In the genomic region with DNA sequence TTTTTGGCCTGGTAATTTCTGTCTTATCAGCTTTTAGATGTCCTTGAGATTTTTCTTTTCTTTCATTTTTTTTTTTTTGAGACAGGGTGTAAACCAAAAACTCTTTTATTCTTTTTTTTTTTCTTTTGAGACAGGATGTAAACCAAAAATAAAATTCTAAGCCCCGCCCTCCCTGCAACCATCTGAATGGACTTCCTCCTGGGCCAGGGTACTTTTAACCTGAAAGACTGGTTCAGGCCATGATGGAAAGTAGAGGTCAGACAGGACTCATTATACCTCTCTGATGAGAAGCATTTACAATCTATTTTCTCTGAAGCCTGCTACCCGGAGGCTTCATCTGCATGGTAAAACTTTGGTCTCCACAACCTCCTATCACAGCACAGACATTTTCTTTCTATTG, we compare ENCODE assay signal across 28 cellular contexts. TPM values are rescaled to one million over a fixed set of nuclear protein-coding genes. Genes with fewer than 3 reads are reported as not detected.
DNase-seq lines count a peak whose midpoint lies in the region; ATAC-seq, FAIRE-seq and TF ChIP-seq lines count a peak whose summit lies in the region.
"Had no signal": no experiment of that assay in that cellular context is flagged by ENCODE, and none has a peak within 500 bp of the region (broad histone marks: within the 10 kb centered on the region; RNA-seq: fewer than 3 reads in every experiment).

No MANE protein-coding gene starts in this region.

- H3K27me3 ChIP-seq in K562 (ENCODE audit: control insufficient read depth in 2 of 2, insufficient read depth in 2 of 2, low read length in 2 of 2): no peaks in the 10 kb centered on the region; a peak in 1 of 5 replicates
- H3K27me3 ChIP-seq in uterus: no peaks in the 10 kb centered on the region
- no peaks in the 10 kb centered on the region for H3K27me3 ChIP-seq in aorta (ENCODE audit: control insufficient read depth in 1 of 2, insufficient read depth in 2 of 2, low read length in 1 of 2)
- H3K27me3 ChIP-seq: stomach, upper lobe of left lung had no signal

- peak; percentile 47 for ATAC-seq in HG03196 (IDR thresholded peaks at IDR 0.05; ENCODE audit: unreplicated experiment)
- ATAC-seq in K562: no peak
- no peak for ATAC-seq in aorta (ENCODE audit: low FRiP score)
- ATAC-seq in GM18868 (IDR thresholded peaks at IDR 0.05; ENCODE audit: unreplicated experiment): no peak
- ATAC-seq: left colon had no signal

- no TSS peak for BruUV-seq in K562 (replicated peaks; lab: Mats Ljungman, UMichigan)

- TF ChIP-seq RAD21 in K562 (CRISPR knock-in tag; conservative IDR thresholded peaks at IDR 0.05 in 1 of 2, IDR thresholded peaks at IDR 0.05 in 1 of 2): no peak

- TF ChIP-seq EP300 in K562 (IDR thresholded peaks at IDR 0.05; ENCODE audit: low read length): no peak

- H3K4me3 ChIP-seq in K562: no peak overlapping the region
- H3K4me3 ChIP-seq in uterus: no peak overlapping the region
- no peak overlapping the region for H3K4me3 ChIP-seq in aorta (ENCODE audit: low read length in 2 of 2)
- H3K4me3 ChIP-seq: esophagus muscularis mucosa, skin epidermis, stomach, upper lobe of left lung had no signal

- intact Hi-C loops in K562 (cut with micrococcal nuclease) (no loop called here), uterus (cut with DNase I; ENCODE audit: low total_unique reads) (no loop called here), aorta (cut with DNase I) (no loop called here)

- TF ChIP-seq POLR2A in K562 (conservative IDR thresholded peaks at IDR 0.05) (no peak), uterus (IDR thresholded peaks at IDR 0.05) (no peak)

- DNase-seq in DMS53 (lab: John Stamatoyannopoulos, UW) (peak; percentile 38), DMS53 treated with DMSO at 0.1 percent for 48 hours (lab: John Stamatoyannopoulos, UW; ENCODE audit: unreplicated experiment) (no peak), K562 (ENCODE audit: extremely low read depth in 1 of 4, low spot score in 3 of 4) (no peak), uterus (no peak), aorta (no peak), midbrain (lab: John Stamatoyannopoulos, UW) (no peak)
- DNase-seq: activated CD4-positive, alpha-beta T cell treated with anti-CD3 and anti-CD28 coated beads, Interleukin-2, amount 50 U/mL, for 4 hours; activated naive CD4-positive, alpha-beta T cell treated with anti-CD3 and anti-CD28 coated beads for 36 hours; activated T-cell treated with anti-CD3 and anti-CD28 coated beads, Interleukin-2, amount 50 U/mL, for 1 hour; effector CD8-positive, alpha-beta T cell; left colon; NCI-H526; stimulated activated CD4-positive, alpha-beta T cell treated with anti-CD3 and anti-CD28 coated beads, Interleukin-4, amount 100 ng/mL, for 1 hour; stomach; upper lobe of left lung had no signal

- H2AFZ ChIP-seq in K562 (ENCODE audit: low read depth, low read length): no peak overlapping the region

- 7% methylated on average over 2 of the region's 2 CpGs for WGBS in K562 (ENCODE audit: insufficient coverage, low coverage, missing lambda C conversion rate)
- 68 to 72% methylated on average over 2 of the region's 2 CpGs for WGBS in aorta, 2 donors

- FAIRE-seq in K562 (lab: Jason Lieb, UNC): no peak
- FAIRE-seq: D721Med, HTR-8/SVneo had no signal

- H3K27ac ChIP-seq in K562 (ENCODE audit: extremely low read depth, low read depth, low read length) (no peak overlapping the region), uterus (peak overlapping the region; percentile 15 to 67), aorta (ENCODE audit: low read depth in 1 of 2, low read length in 2 of 2) (no peak overlapping the region)
- H3K27ac ChIP-seq: 22Rv1, esophagus muscularis mucosa, skin epidermis, stomach, upper lobe of left lung had no signal

- H3K9me1 ChIP-seq in K562 (ENCODE audit: control insufficient read depth, insufficient read depth, low read length): no peaks in the 10 kb centered on the region

- no peak overlapping the region for H3K4me2 ChIP-seq in K562 (ENCODE audit: insufficient read depth, low read length)

- in situ Hi-C loops in K562 (cut with MboI): no loop called here

- no peaks in the 10 kb centered on the region for H3K36me3 ChIP-seq in K562 (ENCODE audit: control insufficient read depth, insufficient read depth, low read length)
- no peaks in the 10 kb centered on the region for H3K36me3 ChIP-seq in uterus
- H3K36me3 ChIP-seq in aorta (ENCODE audit: control insufficient read depth in 1 of 2, insufficient read depth in 2 of 2, low read length in 1 of 2): no peaks in the 10 kb centered on the region
- H3K36me3 ChIP-seq: esophagus muscularis mucosa, stomach, upper lobe of left lung had no signal

- H4K20me1 ChIP-seq in K562 (replicated peaks; ENCODE audit: control insufficient read depth, insufficient read depth, low read length): no peaks in the 10 kb centered on the region; the same call in 1 of the 2 replicates

- CTCF ChIA-PET in K562 (lab: Yijun Ruan, JAX; ENCODE audit: low intra/inter-chr PET ratio): no interaction called here

- no peak overlapping the region for H3K9ac ChIP-seq in K562 (ENCODE audit: insufficient read depth in 1 of 2, low read depth in 2 of 2, low read length in 2 of 2)

- no peaks in the 10 kb centered on the region for H3K9me3 ChIP-seq in K562 (replicated peaks; ENCODE audit: control insufficient read depth, insufficient read depth, low read depth, low read length)
- H3K9me3 ChIP-seq in uterus: no peaks in the 10 kb centered on the region
- H3K9me3 ChIP-seq in aorta (ENCODE audit: control insufficient read depth, low read length): peaks cover 2% of the 10 kb centered on the region
- H3K9me3 ChIP-seq: esophagus muscularis mucosa, stomach, upper lobe of left lung had no signal

- POLR2A ChIA-PET in K562 (lab: Yijun Ruan, JAX): no interaction called here

- TF ChIP-seq CTCF in K562 (IDR thresholded peaks at IDR 0.05 in 2 of 3, conservative IDR thresholded peaks at IDR 0.05 in 1 of 3; ENCODE audit: insufficient read depth in 2 of 3, low read depth in 1 of 3, low read length in 3 of 3) (no peak), uterus (IDR thresholded peaks at IDR 0.05) (no peak)

- H3K4me1 ChIP-seq in K562 (replicated peaks in 1 of 2; ENCODE audit: control insufficient read depth in 2 of 2, insufficient read depth in 2 of 2, low read length in 2 of 2): no peaks in the 10 kb centered on the region
- no peaks in the 10 kb centered on the region for H3K4me1 ChIP-seq in uterus
- H3K4me1 ChIP-seq in aorta (ENCODE audit: control insufficient read depth in 1 of 2, insufficient read depth in 2 of 2, low read length in 2 of 2): no peaks in the 10 kb centered on the region
- H3K4me1 ChIP-seq: esophagus muscularis mucosa, upper lobe of left lung had no signal

- H3K79me2 ChIP-seq in K562 (ENCODE audit: control insufficient read depth, insufficient read depth, low read length): no peaks in the 10 kb centered on the region

TF ChIP-seq in K562, 482 proteins besides CTCF, POLR2A, EP300 and RAD21 (continues in another document):
- TF ChIP-seq CBFA2T2 (conservative IDR thresholded peaks at IDR 0.05): no peak
- no peak for TF ChIP-seq RNF219 (CRISPR knock-in tag; IDR thresholded peaks at IDR 0.05)

RNA-seq across cellular contexts. Expression of gene TCL1B, which starts 33.5 kb away (rescaled TPM):
- not detected in 2 replicates for total RNA-seq in K562 (2011; cell fraction: chromatin; rRNA removed; ENCODE audit: low replicate concordance)
- not detected in 2 replicates for total RNA-seq in K562 (2011; cell fraction: nucleolus; rRNA removed)
- total RNA-seq in K562 (2011; cell fraction: nucleoplasm; rRNA removed): 0.53 TPM in 1 of 2 replicates, not detected in the other
- total RNA-seq in K562 (2014; rRNA removed) (not detected in 2 replicates), K562 (2014; rRNA removed; fragmentation: Illumina TruSeq; extraction: Trizol) (not detected in 2 replicates), K562 (2015; rRNA removed; fragmentation: Illumina TruSeq; extraction: Trizol) (not detected in 2 replicates), K562 (2021) (not detected in 2 replicates), uterus (under 1 TPM in 1 of 4 donors, not detected in 3; 0.28 TPM), aorta (not detected)
- polyA plus RNA-seq in K562 (2011; rRNA removed) (not detected in 2 replicates), K562 (2014; fragmentation: Illumina TruSeq; extraction: Trizol) (not detected in 2 replicates), K562 (2014; fragmentation: Nextera tagmentation; extraction: Ambion mirVana) (not detected), K562 (2014; rRNA removed) (not detected in 2 replicates), aorta (not detected)
- not detected in 2 replicates for polyA plus RNA-seq in K562 (2011; cell fraction: cytosol; rRNA removed)
- not detected in 2 replicates for polyA plus RNA-seq in K562 (2011; cell fraction: nucleus; rRNA removed)
- not detected in 2 replicates for polyA plus RNA-seq in K562 (2012)
- not detected in 2 replicates for polyA minus RNA-seq in K562 (2011; rRNA and poly(A)+ RNA removed)
- polyA minus RNA-seq in K562 (2011; cell fraction: cytosol; rRNA and poly(A)+ RNA removed): not detected in 2 replicates
- polyA minus RNA-seq in K562 (2011; cell fraction: nucleus; rRNA and poly(A)+ RNA removed): not detected in 2 replicates
- total RNA-seq: activated naive CD4-positive, alpha-beta T cell treated with anti-CD3 and anti-CD28 coated beads for 36 hours; chondrocyte; esophagus muscularis mucosa; left colon; mesenteric fat pad; neural crest cell; pulmonary artery endothelial cell; T-helper 1 cell treated with Interleukin-12 subunit alpha and Interleukin-12 subunit beta and Interleukin-4 antibody, amounts not matched to agents 30 ng/mL and 1 ng/mL, for 36 hours; upper lobe of left lung had no signal
- polyA plus RNA-seq: BJ, stomach had no signal

Comparison
In these comparisons a context has a peak if more than half of its experiments do, and no peak if none do; other contexts are left out.
1. H3K27ac ChIP-seq: peak in uterus (2 of 2); none in K562 (single experiment) and aorta (0 of 2).